ENCODE assay signal across 19 cellular contexts in genomic region chr19:35540356-35540927, GRCh38. TPM values are rescaled to one million over a fixed set of nuclear protein-coding genes. Genes with fewer than 3 reads are reported as not detected.
DNase-seq lines count a peak whose midpoint lies in the region; FAIRE-seq and TF ChIP-seq lines count a peak whose summit lies in the region.
"Had no signal": no experiment of that assay in that cellular context is flagged by ENCODE, and none has a peak within 500 bp of the region (broad histone marks: within the 10 kb centered on the region; RNA-seq: fewer than 3 reads in every experiment).

No MANE protein-coding gene starts in this region.

- no peaks in the 10 kb centered on the region for H3K27me3 Mint-ChIP-seq in Calu3 (ENCODE audit: unreplicated experiment)

- 0 out of 2 replicates have a peak overlapping the region, but pooled peaks have one; percentile 22 for H3K4me2 ChIP-seq in DOHH2 (ENCODE audit: low read length)

- FAIRE-seq in HTR-8/SVneo (lab: Jason Lieb, UNC): peak; percentile 9

- no peaks in the 10 kb centered on the region for H3K9me3 Mint-ChIP-seq in Calu3 (ENCODE audit: low read depth, unreplicated experiment)

- no peaks in the 10 kb centered on the region for H3K4me1 Mint-ChIP-seq in Calu3 (ENCODE audit: low read depth, unreplicated experiment)

- H3K4me3 Mint-ChIP-seq in Calu3 (ENCODE audit: low read depth, unreplicated experiment): no peak overlapping the region

- no peaks in the 10 kb centered on the region for H3K9me2 ChIP-seq in DOHH2 (replicated peaks; ENCODE audit: control insufficient read depth, low read length)

- H3K27ac ChIP-seq in DOHH2 (ENCODE audit: low read depth, low read length): no peak overlapping the region
- H3K27ac ChIP-seq: HL-60, SK-N-MC had no signal

- H4K20me1 ChIP-seq in DOHH2 (ENCODE audit: control insufficient read depth, insufficient read depth, low read depth, low read length): no peaks in the 10 kb centered on the region

- H3K4me1 ChIP-seq in DOHH2 (ENCODE audit: control insufficient read depth, low read length): peaks cover 25% of the 10 kb centered on the region
- H3K4me1 ChIP-seq: BE2C had no signal

- CTCF ChIA-PET in Calu3 (lab: Charles Lee): no interaction called here

- no peak overlapping the region for H3K4me3 ChIP-seq in DOHH2 (ENCODE audit: low read length)
- H3K4me3 ChIP-seq: SK-N-MC had no signal

- H3F3A ChIP-seq in DOHH2 (ENCODE audit: control insufficient read depth, insufficient read depth): no peaks in the 10 kb centered on the region

- H3K27me3 ChIP-seq in DOHH2 (ENCODE audit: control insufficient read depth, low read length): no peaks in the 10 kb centered on the region

- peaks cover 31% of the 10 kb centered on the region for H3K36me3 Mint-ChIP-seq in Calu3 (ENCODE audit: insufficient read depth, unreplicated experiment)

- peaks cover 34% of the 10 kb centered on the region for H3K36me3 ChIP-seq in DOHH2 (ENCODE audit: control insufficient read depth, low read length)

- peaks cover 22% of the 10 kb centered on the region for H3K79me2 ChIP-seq in DOHH2 (ENCODE audit: control insufficient read depth, low read length)

- H3K9me3 ChIP-seq in DOHH2 (ENCODE audit: control insufficient read depth, insufficient read depth, low read length): no peaks in the 10 kb centered on the region

- DNase-seq in HTR-8/SVneo (ENCODE audit: insufficient read length, low spot score) (no peak), germinal center (ENCODE audit: low spot score) (peak; percentile 41), HuH-7.5 (ENCODE audit: low spot score) (no peak), Calu3 (no peak), NCI-H524 treated with DMSO at 0.1 percent for 48 hours (lab: John Stamatoyannopoulos, UW) (no peak)
- DNase-seq: BE2C; CD4-positive, alpha-beta memory T cell; GF-D8; GOT3; KBM-7; NCI-H1436; NCI-H2029 treated with DMSO at 0.1 percent for 48 hours; NCI-H510A; NCI-H82 had no signal

- TF ChIP-seq CTCF in DOHH2 (IDR thresholded peaks at IDR 0.05; ENCODE audit: low read depth, low read length, poor library complexity, severe bottlenecking) (no peak), Calu3 (IDR thresholded peaks at IDR 0.05; ENCODE audit: unreplicated experiment) (no peak)

- no peak overlapping the region for H3K27ac Mint-ChIP-seq in Calu3 (ENCODE audit: unreplicated experiment)

- intact Hi-C loops in Calu3 (cut with micrococcal nuclease; ENCODE audit: unreplicated experiment): no loop called here

- BruUV-seq in Calu3 (replicated peaks; lab: Mats Ljungman, UMichigan): no TSS peak

RNA-seq across cellular contexts. Expression of gene TMEM147, which starts 5.0 kb away (rescaled TPM):
- 114 and 118 TPM in 2 replicates for total RNA-seq in Calu3 (2022)

RNA-seq across cellular contexts. Expression of gene GAPDHS, which starts 7.2 kb away (rescaled TPM):
- total RNA-seq in Calu3 (2022): not detected in 2 replicates
- total RNA-seq: CD4-positive, alpha-beta memory T cell; Daoy; Right ventricle myocardium inferior had no signal

RNA-seq across cellular contexts. Expression of gene SBSN, which starts 12.3 kb away (rescaled TPM):
- not detected in 2 replicates for total RNA-seq in Calu3 (2022)
- total RNA-seq: CD4-positive, alpha-beta memory T cell; Right ventricle myocardium inferior had no signal

RNA-seq across cellular contexts. Expression of gene ATP4A, which starts 23.0 kb away (rescaled TPM):
- total RNA-seq in Calu3 (2022): not detected in 2 replicates
- total RNA-seq: CD4-positive, alpha-beta memory T cell; Daoy; Right ventricle myocardium inferior had no signal

RNA-seq across cellular contexts. Expression of gene DMKN, which starts 27.0 kb away (rescaled TPM):
- 218 and 224 TPM in 2 replicates for total RNA-seq in Calu3 (2022)
